Comparison of ENCODE assay signal across 34 cellular contexts in genomic region chr7:136213012-136213411, GRCh38.
"Had no signal": no experiment of that assay in that cellular context is flagged by ENCODE, and none has a peak within 500 bp of the region (broad histone marks: within the 10 kb centered on the region; RNA-seq: fewer than 3 reads in every experiment).

No MANE protein-coding gene starts in this region.

- DNase-seq: Karpas-422, Kasumi-1, MG63, MM.1S, MV-4-11, NCI-H1048, NCI-H1092, NCI-H1092 treated with DMSO at 0.1 percent for 48 hours, NCI-H1105, NCI-H1105 treated with DMSO at 0.1 percent for 48 hours, NCI-H1417, NCI-H1417 treated with DMSO at 0.1 percent for 48 hours, NCI-H1436, NCI-H1436 treated with DMSO at 0.1 percent for 48 hours, NCI-H146, NCI-H1694, NCI-H1694 treated with DMSO at 0.1 percent for 48 hours, NCI-H187, NCI-H187 treated with DMSO at 0.1 percent for 48 hours, NCI-H1930, NCI-H2029, NCI-H2029 treated with DMSO at 0.1 percent for 48 hours, NCI-H2081, NCI-H2081 treated with DMSO at 0.1 percent for 48 hours, NCI-H2107, NCI-H2171, NCI-H2171 treated with DMSO at 0.1 percent for 48 hours, NCI-H2227 treated with DMSO at 0.1 percent for 48 hours, NCI-H226, NCI-H345, NCI-H446, NCI-H446 treated with DMSO at 0.1 percent for 48 hours, NCI-H510A, NCI-H510A treated with DMSO at 0.1 percent for 48 hours had no signal
